8 cellular contexts compared by ENCODE assay signal in genomic region chr1:163321311-163322305, GRCh38. TPM values are rescaled to one million over a fixed set of nuclear protein-coding genes. Genes with fewer than 3 reads are reported as not detected.
A peak's percentile ranks its signal among the peaks of the same experiment; 100 is the strongest.
DNase-seq lines count a peak whose midpoint lies in the region; ATAC-seq and TF ChIP-seq lines count a peak whose summit lies in the region.

Gene NUF2, plus strand, starts transcription at chr1:163321954. Its CDS starts 4,098 bp downstream, at chr1:163326052.

- H3K9me3 ChIP-seq in heart right ventricle: no peaks in the 10 kb centered on the region
- H3K9me3 ChIP-seq in upper lobe of right lung: no peaks in the 10 kb centered on the region

- H3K27ac ChIP-seq in heart right ventricle (peak within 1 kb of the TSS in 9 of 10 donors; percentile 13 to 90 (median 73)), upper lobe of right lung (peak within 1 kb of the TSS; percentile 75)

- DNase-seq in GM13976 (ENCODE audit: low spot score): peak; percentile 93
- DNase-seq in NCI-H146 treated with DMSO at 0.1 percent for 48 hours (lab: John Stamatoyannopoulos, UW; ENCODE audit: unreplicated experiment): peak; percentile 93
- DNase-seq in amniotic epithelial cell (ENCODE audit: low read depth): peak; percentile 99
- DNase-seq in heart right ventricle: peak; percentile 98
- peak; percentile 95 to 100 (median 97) for DNase-seq in posterior cingulate gyrus
- peak; percentile 98 for DNase-seq in upper lobe of right lung

- H3K4me3 ChIP-seq in heart right ventricle: peak within 1 kb of the TSS; percentile 54 to 78 (median 68)
- H3K4me3 ChIP-seq in upper lobe of right lung: peak within 1 kb of the TSS; percentile 80

- 0% methylated on average over 58 of the region's 58 CpGs for WGBS in heart right ventricle, 2 donors

- intact Hi-C loops in T-helper 1 cell treated with Interleukin-12 subunit alpha and Interleukin-12 subunit beta and Interleukin-4 antibody, amounts not matched to agents 30 ng/mL and 1 ng/mL, for 36 hours (cut with micrococcal nuclease): loop anchor here (1.0 to 5.0 kb wide), 6 partner anchors 13 to 1554 kb away; partner anchors contain the start of genes ATF6, HSD17B7, UAP1 and UHMK1
- intact Hi-C loops in heart right ventricle (cut with DNase I): no loop called here
- intact Hi-C loops in posterior cingulate gyrus (cut with DNase I): no loop called here
- intact Hi-C loops in upper lobe of right lung (cut with DNase I): no loop called here

- peak; percentile 96 for ATAC-seq in HG02870 (IDR thresholded peaks at IDR 0.05; ENCODE audit: unreplicated experiment)
- peak; percentile 100 for ATAC-seq in heart right ventricle
- ATAC-seq in upper lobe of right lung: peak; percentile 100

- H3K4me1 ChIP-seq in heart right ventricle (peaks cover 0 to 25% (median 16%) of the 10 kb centered on the region in 9 donors), upper lobe of right lung (peaks cover 11% of the 10 kb centered on the region)

- H3K27me3 ChIP-seq in heart right ventricle (no peaks in the 10 kb centered on the region), upper lobe of right lung (no peaks in the 10 kb centered on the region)

- peaks cover 0 to 27% (median 0%) of the 10 kb centered on the region in 9 donors for H3K36me3 ChIP-seq in heart right ventricle
- peaks cover 9% of the 10 kb centered on the region for H3K36me3 ChIP-seq in upper lobe of right lung

- TF ChIP-seq CTCF in GM13976 (IDR thresholded peaks at IDR 0.05; ENCODE audit: borderline replicate concordance, control extremely low read depth, extremely low read depth, insufficient read depth, missing control alignments) (no peak), heart right ventricle (IDR thresholded peaks at IDR 0.05) (no peak), upper lobe of right lung (IDR thresholded peaks at IDR 0.05) (no peak)

- in situ Hi-C loops in GM13976 (cut with MboI; ENCODE audit: low sequenced_read_pairs, unreplicated experiment): loop anchor here (25.0 kb wide), 1 partner anchor 259 kb away; the partner anchor contains the start of gene RGS4

RNA-seq across cellular contexts. Expression of gene NUF2, which starts in this region (rescaled TPM):
- 39.2 and 39.5 TPM in 2 replicates for total RNA-seq in T-helper 1 cell treated with Interleukin-12 subunit alpha and Interleukin-12 subunit beta and Interleukin-4 antibody, amounts not matched to agents 30 ng/mL and 1 ng/mL, for 36 hours
- total RNA-seq in heart right ventricle (1 to 10 TPM in 1 of 10 donors, under 1 TPM in 4, not detected in 5; 0.15 to 2.5 (median 0.70) TPM), upper lobe of right lung (0.64 TPM)
- under 1 TPM; 0.25 to 0.37 TPM for polyA plus RNA-seq in heart right ventricle

Comparison
In these comparisons a context has a peak if more than half of its experiments do, and no peak if none do; other contexts are left out.
1. Peak in every context shown above with its lines: DNase-seq, ATAC-seq, H3K4me3 ChIP-seq and H3K27ac ChIP-seq.
2. RNA of gene NUF2 (total RNA-seq): 39.2 to 39.5 TPM in T-helper 1 cell treated with Interleukin-12 subunit alpha and Interleukin-12 subunit beta and Interleukin-4 antibody, amounts not matched to agents 30 ng/mL and 1 ng/mL, for 36 hours; 0.64 TPM in upper lobe of right lung (single experiment) and 0.15 to 2.5 TPM in heart right ventricle; every median in the first group is over 10 times any median in the second.
3. Peak in DNase-seq, ATAC-seq, H3K4me3 ChIP-seq and H3K27ac ChIP-seq in upper lobe of right lung; RNA of the gene not detected or under 1 TPM.